In the genomic region with DNA sequence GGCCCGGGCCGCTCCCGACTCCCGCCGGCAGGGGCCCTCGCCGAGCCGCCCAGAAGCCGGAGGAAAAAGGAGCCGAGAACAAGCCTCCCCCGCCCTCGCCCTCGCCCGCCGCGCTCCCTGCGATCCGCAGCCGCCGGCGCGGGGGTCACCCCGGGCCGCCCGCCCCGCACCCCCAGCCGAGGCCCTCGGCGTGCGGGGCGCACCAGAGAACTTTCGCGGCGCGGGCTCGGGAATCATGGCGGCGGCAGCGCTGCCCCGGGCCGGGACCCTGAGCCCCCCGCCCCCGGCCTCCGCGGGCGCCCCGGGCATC, we compare ENCODE assay signal across 8 cellular contexts. TPM values are rescaled to one million over a fixed set of nuclear protein-coding genes. Genes with fewer than 3 reads are reported as not detected.
DNase-seq lines count a peak whose midpoint lies in the region; ATAC-seq and TF ChIP-seq lines count a peak whose summit lies in the region.

No MANE protein-coding gene starts in this region.

- ATAC-seq in HG02588 (IDR thresholded peaks at IDR 0.05; ENCODE audit: unreplicated experiment) (peak; percentile 54), left lobe of liver (peak; percentile 84), HG03378 (IDR thresholded peaks at IDR 0.05; ENCODE audit: unreplicated experiment) (no peak)

- peak overlapping the region; percentile 92 for H3K4me3 ChIP-seq in GM12875 (ENCODE audit: low read depth, low read length)

- peak; percentile 46 for DNase-seq in NCI-H2029 (lab: John Stamatoyannopoulos, UW)
- peak; percentile 69 for DNase-seq in activated CD4-positive, alpha-beta T cell treated with anti-CD3 and anti-CD28 coated beads for 1 hour
- peak; percentile 55 for DNase-seq in cerebellar cortex (ENCODE audit: low spot score)
- DNase-seq in left lobe of liver (ENCODE audit: low spot score) = peak; percentile 75
- DNase-seq in stimulated activated CD4-positive, alpha-beta T cell treated with anti-CD3 and anti-CD28 coated beads, Interleukin-4, amount 100 ng/mL, for 24 hours = peak; percentile 77

- peak; percentile 78 for TF ChIP-seq CTCF in GM12875 (IDR thresholded peaks at IDR 0.05; ENCODE audit: borderline replicate concordance, insufficient read depth, low read depth, low read length)

RNA-seq across cellular contexts. Expression of gene CDK2AP1, which starts 0.5 kb away (rescaled TPM):
- 31.3 TPM for total RNA-seq in left lobe of liver

RNA-seq across cellular contexts. Expression of gene MTRFR, which starts 37.9 kb away (rescaled TPM):
- total RNA-seq in left lobe of liver = 7.4 TPM

RNA-seq across cellular contexts. Expression of gene MPHOSPH9, which starts 38.2 kb away (rescaled TPM):
- 22.2 TPM for total RNA-seq in left lobe of liver
